In genomic region chr10:46386694-46387093, GRCh38 we compare ENCODE assay signal across 9 cellular contexts. TPM values are rescaled to one million over a fixed set of nuclear protein-coding genes. Genes with fewer than 3 reads are reported as not detected.
"Had no signal": no experiment of that assay in that cellular context is flagged by ENCODE, and none has a peak within 500 bp of the region (broad histone marks: within the 10 kb centered on the region; RNA-seq: fewer than 3 reads in every experiment).

No MANE protein-coding gene starts in this region.

RNA-seq across cellular contexts. Expression of gene ANXA8L1, which starts 11.1 kb away (rescaled TPM):
- total RNA-seq: activated CD8-positive, alpha-beta T cell treated with anti-CD3 and anti-CD28 coated beads, Interleukin-2, amount 10 ng/mL, durations not matched to agents 7 days and 5 days; activated T-helper 2 cell treated with anti-CD3 and anti-CD28 coated beads, Interferon-gamma antibody, Interleukin-2, Interleukin-4, amounts not matched to agents 10 μg/mL and 5 μg/mL and 100 μg/mL, durations not matched to agents 14 hours and 24 hours and 36 hours; body of pancreas; endothelial cell of umbilical vein; frontal cortex; left colon; natural killer cell; progenitor cell of endocrine pancreas; transverse colon had no signal
